Comparison of ENCODE assay signal across 36 cellular contexts in the genomic region with DNA sequence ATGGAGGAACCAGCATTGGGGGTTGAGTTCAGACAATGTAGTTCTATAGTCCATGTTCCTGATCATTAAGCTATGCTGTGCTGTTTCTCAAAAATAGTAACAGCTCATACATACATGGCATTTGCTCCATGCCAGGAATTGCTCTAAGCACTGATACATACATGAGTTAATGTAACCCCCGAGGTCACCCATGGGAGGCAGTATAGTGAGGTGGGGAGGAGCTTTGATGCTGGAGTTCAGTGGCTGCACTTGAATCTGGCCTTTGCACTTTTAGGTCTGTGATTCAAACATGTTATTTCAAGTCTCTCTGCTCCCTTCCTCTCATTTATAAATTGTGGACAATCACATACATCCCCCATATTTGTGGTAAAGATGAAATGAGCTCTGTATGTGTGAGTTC.
"Had no signal": no experiment of that assay in that cellular context is flagged by ENCODE, and none has a peak within 500 bp of the region (broad histone marks: within the 10 kb centered on the region; RNA-seq: fewer than 3 reads in every experiment).

No MANE protein-coding gene starts in this region.

- H3K4me3 Mint-ChIP-seq: activated B cell treated with CpG ODN at 0.5 μM for 24 hours; activated CD4-positive, alpha-beta memory T cell treated with anti-CD3 and anti-CD28 coated beads for 36 hours; activated CD4-positive, alpha-beta T cell treated with anti-CD3 and anti-CD28 coated beads, Interleukin-2, amount 10 ng/mL, durations not matched to agents 24 days and 14 days; activated CD8-positive, alpha-beta T cell treated with anti-CD3 and anti-CD28 coated beads for 36 hours; activated naive CD4-positive, alpha-beta T cell treated with anti-CD3 and anti-CD28 coated beads for 36 hours; activated naive CD8-positive, alpha-beta T cell treated with anti-CD3 and anti-CD28 coated beads for 36 hours; activated T-cell treated with anti-CD3 and anti-CD28 coated beads, Interleukin-2, amount 50 U/mL, for 4 hours; activated T-cell treated with anti-CD3 and anti-CD28 coated beads, Interleukin-2, amount 50 U/mL, for 72 hours; activated T-helper 1 cell treated with anti-CD3 and anti-CD28 coated beads, Interleukin-12 subunit alpha, Interleukin-12 subunit beta, Interleukin-2, Interleukin-4 antibody, amounts not matched to agents 30 ng/mL and 10 ng/mL and 1 ng/mL, durations not matched to agents 14 hours and 24 hours and 36 hours; activated T-helper 17 cell treated with anti-CD3 and anti-CD28 coated beads, Interleukin-2, amount 50 U/mL, for 72 hours; T-helper 1 cell treated with Interleukin-12 subunit alpha and Interleukin-12 subunit beta and Interleukin-4 antibody, amounts not matched to agents 30 μg/mL and 1 μg/mL, for 36 hours; T-helper 2 cell treated with Interferon-gamma antibody and Interleukin-4, amounts not matched to agents 5 μg/mL and 100 μg/mL, for 36 hours had no signal

- H3K4me1 ChIP-seq: adrenal gland, body of pancreas, breast epithelium had no signal

- H3K36me3 ChIP-seq: adrenal gland, brain microvascular endothelial cell, breast epithelium had no signal

- DNase-seq: activated B cell treated with CpG ODN at 0.5 μM for 24 hours; activated CD4-positive, alpha-beta memory T cell treated with anti-CD3 and anti-CD28 coated beads for 36 hours; activated CD4-positive, alpha-beta T cell treated with anti-CD3 and anti-CD28 coated beads for 4 hours; activated CD4-positive, alpha-beta T cell treated with anti-CD3 and anti-CD28 coated beads, Interleukin-2, amount 10 ng/mL, durations not matched to agents 24 days and 14 days; activated CD4-positive, alpha-beta T cell treated with anti-CD3 and anti-CD28 coated beads, Interleukin-2, amount 50 U/mL, for 1 hour; activated CD4-positive, alpha-beta T cell treated with anti-CD3 and anti-CD28 coated beads, Interleukin-2, amount 50 U/mL, for 4 hours; activated CD4-positive, CD25-positive, alpha-beta regulatory T cell treated with anti-CD3 and anti-CD28 coated beads, Interleukin-2, amount 50 U/mL, for 72 hours; activated CD8-positive, alpha-beta memory T cell treated with anti-CD3 and anti-CD28 coated beads, Interleukin-2, amount 50 U/mL, for 4 hours; activated CD8-positive, alpha-beta T cell treated with anti-CD3 and anti-CD28 coated beads for 36 hours; activated effector memory CD4-positive, alpha-beta T cell treated with anti-CD3 and anti-CD28 coated beads, Interleukin-2, amount 50 U/mL, for 16 hours; activated gamma-delta T cell treated with Interleukin-2 at 50 U/mL for 16 hours; activated naive CD4-positive, alpha-beta T cell; activated naive CD4-positive, alpha-beta T cell treated with anti-CD3 and anti-CD28 coated beads for 36 hours; activated naive CD4-positive, alpha-beta T cell treated with anti-CD3 and anti-CD28 coated beads, Interleukin-2, amount 50 U/mL, for 16 hours; activated naive CD8-positive, alpha-beta T cell treated with anti-CD3 and anti-CD28 coated beads for 36 hours; activated T-cell treated with anti-CD3 and anti-CD28 coated beads for 4 hours; activated T-cell treated with anti-CD3 and anti-CD28 coated beads, Interleukin-2, amount 50 U/mL, for 1 hour; activated T-cell treated with anti-CD3 and anti-CD28 coated beads, Interleukin-2, amount 50 U/mL, for 4 hours; activated T-cell treated with anti-CD3 and anti-CD28 coated beads, Interleukin-2, amount 50 U/mL, for 72 hours; adrenal gland; amniotic stem cell; aorta; body of pancreas; brain microvascular endothelial cell; central memory CD4-positive, alpha-beta T cell; T-helper 2 cell; T-helper 9 cell had no signal

- H3K36me3 Mint-ChIP-seq: activated CD4-positive, alpha-beta memory T cell treated with anti-CD3 and anti-CD28 coated beads for 36 hours; activated naive CD4-positive, alpha-beta T cell treated with anti-CD3 and anti-CD28 coated beads, Interleukin-2, amount 50 U/mL, for 72 hours; activated naive CD8-positive, alpha-beta T cell treated with anti-CD3 and anti-CD28 coated beads for 36 hours had no signal

- ATAC-seq: activated CD8-positive, alpha-beta T cell treated with anti-CD3 and anti-CD28 coated beads for 36 hours; activated naive CD4-positive, alpha-beta T cell treated with anti-CD3 and anti-CD28 coated beads, Interleukin-2, amount 50 U/mL, for 72 hours; activated T-cell treated with anti-CD3 and anti-CD28 coated beads, Interleukin-2, amount 50 U/mL, for 4 hours; activated T-cell treated with anti-CD3 and anti-CD28 coated beads, Interleukin-2, amount 50 U/mL, for 72 hours; activated T-helper 17 cell treated with anti-CD3 and anti-CD28 coated beads, Interleukin-2, amount 50 U/mL, for 72 hours; body of pancreas had no signal

- H3K27me3 Mint-ChIP-seq: activated CD4-positive, alpha-beta T cell treated with anti-CD3 and anti-CD28 coated beads, Interleukin-2, amount 10 ng/mL, durations not matched to agents 24 days and 14 days; activated naive CD8-positive, alpha-beta T cell treated with anti-CD3 and anti-CD28 coated beads for 36 hours had no signal

- H3K9me3 Mint-ChIP-seq: activated B cell treated with CpG ODN at 0.5 μM for 24 hours; activated CD4-positive, alpha-beta memory T cell treated with anti-CD3 and anti-CD28 coated beads for 36 hours; activated CD4-positive, alpha-beta T cell treated with anti-CD3 and anti-CD28 coated beads, Interleukin-2, amount 10 ng/mL, durations not matched to agents 24 days and 14 days; activated naive CD4-positive, alpha-beta T cell treated with anti-CD3 and anti-CD28 coated beads for 36 hours; activated T-cell treated with anti-CD3 and anti-CD28 coated beads, Interleukin-2, amount 50 U/mL, for 72 hours; T-helper 1 cell treated with Interleukin-12 subunit alpha and Interleukin-12 subunit beta and Interleukin-4 antibody, amounts not matched to agents 30 μg/mL and 1 μg/mL, for 36 hours; T-helper 2 cell treated with Interferon-gamma antibody and Interleukin-4, amounts not matched to agents 5 μg/mL and 100 μg/mL, for 36 hours had no signal

- H3K27ac Mint-ChIP-seq: activated B cell treated with CpG ODN at 0.5 μM for 24 hours; activated CD4-positive, alpha-beta memory T cell treated with anti-CD3 and anti-CD28 coated beads for 36 hours; activated CD4-positive, alpha-beta T cell treated with anti-CD3 and anti-CD28 coated beads, Interleukin-2, amount 10 ng/mL, durations not matched to agents 24 days and 14 days; activated CD8-positive, alpha-beta T cell treated with anti-CD3 and anti-CD28 coated beads for 36 hours; activated naive CD4-positive, alpha-beta T cell treated with anti-CD3 and anti-CD28 coated beads for 36 hours; activated naive CD4-positive, alpha-beta T cell treated with anti-CD3 and anti-CD28 coated beads, Interleukin-2, amount 50 U/mL, for 72 hours; activated naive CD8-positive, alpha-beta T cell treated with anti-CD3 and anti-CD28 coated beads for 36 hours; activated T-cell treated with anti-CD3 and anti-CD28 coated beads, Interleukin-2, amount 50 U/mL, for 72 hours; activated T-helper 1 cell treated with anti-CD3 and anti-CD28 coated beads, Interleukin-12 subunit alpha, Interleukin-12 subunit beta, Interleukin-2, Interleukin-4 antibody, amounts not matched to agents 30 ng/mL and 10 ng/mL and 1 ng/mL, durations not matched to agents 14 hours and 24 hours and 36 hours; activated T-helper 17 cell treated with anti-CD3 and anti-CD28 coated beads, Interleukin-2, amount 50 U/mL, for 72 hours; T-helper 1 cell treated with Interleukin-12 subunit alpha and Interleukin-12 subunit beta and Interleukin-4 antibody, amounts not matched to agents 30 μg/mL and 1 μg/mL, for 36 hours; T-helper 2 cell treated with Interferon-gamma antibody and Interleukin-4, amounts not matched to agents 5 μg/mL and 100 μg/mL, for 36 hours had no signal

- H3K4me1 Mint-ChIP-seq: activated B cell treated with CpG ODN at 0.5 μM for 24 hours; activated CD4-positive, alpha-beta T cell treated with anti-CD3 and anti-CD28 coated beads, Interleukin-2, amount 10 ng/mL, durations not matched to agents 24 days and 14 days; activated naive CD8-positive, alpha-beta T cell treated with anti-CD3 and anti-CD28 coated beads for 36 hours; activated T-helper 17 cell treated with anti-CD3 and anti-CD28 coated beads, Interleukin-2, amount 50 U/mL, for 72 hours had no signal

- H3K9me3 ChIP-seq: adrenal gland, body of pancreas, breast epithelium had no signal

- H3K27ac ChIP-seq: adrenal gland, body of pancreas, brain microvascular endothelial cell, breast epithelium, VCaP had no signal

- H3K4me3 ChIP-seq: adrenal gland, body of pancreas, breast epithelium had no signal

- H3K27me3 ChIP-seq: adrenal gland, body of pancreas, brain microvascular endothelial cell, breast epithelium had no signal

- FAIRE-seq: astrocyte, TTC549 had no signal
